18 cellular contexts compared by ENCODE assay signal in genomic region chr17:30590086-30590485, GRCh38.
"Had no signal": no experiment of that assay in that cellular context is flagged by ENCODE, and none has a peak within 500 bp of the region (broad histone marks: within the 10 kb centered on the region; RNA-seq: fewer than 3 reads in every experiment).

No MANE protein-coding gene starts in this region.

- H3K9me3 ChIP-seq: breast epithelium, left lung, tibial artery, uterus had no signal

- H2AFZ ChIP-seq: neural progenitor cell had no signal

- H3K36me3 ChIP-seq: breast epithelium, heart right ventricle, left lung, neural progenitor cell, tibial artery, uterus had no signal

- DNase-seq: activated CD4-positive, alpha-beta T cell treated with anti-CD3 and anti-CD28 coated beads, Interleukin-2, amount 50 U/mL, for 48 hours; activated effector memory CD4-positive, alpha-beta T cell treated with anti-CD3 and anti-CD28 coated beads, Interleukin-2, amount 50 U/mL, for 16 hours; activated T-cell treated with anti-CD3 and anti-CD28 coated beads, Interleukin-2, amount 50 U/mL, for 4 hours; effector CD4-positive, alpha-beta T cell; heart right ventricle; left lung; small intestine; T-helper 17 cell; tibial artery; uterus had no signal

- H3K4me3 Mint-ChIP-seq: activated naive CD8-positive, alpha-beta T cell; activated T-cell treated with anti-CD3 and anti-CD28 coated beads, Interleukin-2, amount 50 U/mL, for 4 hours; neural progenitor cell; stimulated activated memory B cell treated with anti-CD40 and anti-IgM and Interleukin-4, amounts not matched to agents 10 μg/mL and 1 μg/mL and 100 μg/mL, for 72 hours; T-helper 17 cell had no signal

- H3K4me1 ChIP-seq: breast epithelium, heart right ventricle, left lung, neural progenitor cell, tibial artery, uterus had no signal

- H3K4me2 ChIP-seq: neural progenitor cell had no signal

- FAIRE-seq: colon, frontal cortex, keratinocyte, small intestine, TTC549 had no signal

- ATAC-seq: activated T-cell treated with anti-CD3 and anti-CD28 coated beads, Interleukin-2, amount 50 U/mL, for 4 hours; heart right ventricle; left lung; stimulated activated memory B cell treated with anti-CD40 and anti-IgM and Interleukin-4, amounts not matched to agents 10 μg/mL and 1 μg/mL and 100 μg/mL, for 72 hours; T-helper 17 cell had no signal

- H3K27me3 ChIP-seq: breast epithelium, left lung, neural progenitor cell, tibial artery, uterus had no signal

- H3K27ac ChIP-seq: breast epithelium, heart right ventricle, left lung, neural progenitor cell, tibial artery, uterus had no signal

- H3K9ac ChIP-seq: neural progenitor cell had no signal

- H3K27ac Mint-ChIP-seq: activated naive CD8-positive, alpha-beta T cell; neural progenitor cell; stimulated activated memory B cell treated with anti-CD40 and anti-IgM and Interleukin-4, amounts not matched to agents 10 μg/mL and 1 μg/mL and 100 μg/mL, for 72 hours; T-helper 17 cell had no signal

- H3K4me3 ChIP-seq: breast epithelium, heart right ventricle, left lung, neural progenitor cell, tibial artery, uterus had no signal

- H3K9me3 Mint-ChIP-seq: activated T-cell treated with anti-CD3 and anti-CD28 coated beads, Interleukin-2, amount 50 U/mL, for 4 hours had no signal

- H3K36me3 Mint-ChIP-seq: activated naive CD8-positive, alpha-beta T cell; neural progenitor cell had no signal
